14 cellular contexts compared by ENCODE assay signal in genomic region chr3:32148356-32148755, GRCh38. TPM values are rescaled to one million over a fixed set of nuclear protein-coding genes. Genes with fewer than 3 reads are reported as not detected.
DNase-seq lines count a peak whose midpoint lies in the region; TF ChIP-seq lines count a peak whose summit lies in the region.
"Had no signal": no experiment of that assay in that cellular context is flagged by ENCODE, and none has a peak within 500 bp of the region (broad histone marks: within the 10 kb centered on the region; RNA-seq: fewer than 3 reads in every experiment).

No MANE protein-coding gene starts in this region.

- H3K9me3 Mint-ChIP-seq in Caco-2 (ENCODE audit: unreplicated experiment): no peaks in the 10 kb centered on the region

- no TSS peak for BruUV-seq in Caco-2 (replicated peaks; lab: Mats Ljungman, UMichigan)

- H3K27me3 ChIP-seq in Caco-2 (replicated peaks; ENCODE audit: control insufficient read depth, insufficient read depth, low read length) (no peaks in the 10 kb centered on the region), Peyer's patch (no peaks in the 10 kb centered on the region)

- H3K27ac Mint-ChIP-seq in Caco-2 (ENCODE audit: unreplicated experiment): peak overlapping the region; percentile 73

- H3K4me3 ChIP-seq in Caco-2 (ENCODE audit: low read depth, low read length) (no peak overlapping the region), Peyer's patch (no peak overlapping the region)
- H3K4me3 ChIP-seq: PC-9 had no signal

- H3K4me1 ChIP-seq in Caco-2 (peaks cover 25% of the 10 kb centered on the region), Peyer's patch (no peaks in the 10 kb centered on the region)

- 0 out of 2 replicates have a peak, but pooled peaks cover 1% of the 10 kb centered on the region for H3K36me3 ChIP-seq in Caco-2 (ENCODE audit: control insufficient read depth, insufficient read depth, low read length)
- peaks cover 0 to 74% (median 0%) of the 10 kb centered on the region in 3 donors for H3K36me3 ChIP-seq in Peyer's patch

- CTCF ChIA-PET in Caco-2 (lab: Charles Lee): no interaction called here

- no peaks in the 10 kb centered on the region for H3K9me3 ChIP-seq in Caco-2
- no peaks in the 10 kb centered on the region for H3K9me3 ChIP-seq in Peyer's patch

- TF ChIP-seq CTCF in Caco-2 (IDR thresholded peaks at IDR 0.05; ENCODE audit: insufficient read depth in 1 of 2, low read depth in 1 of 2, low read length in 1 of 2, severe bottlenecking in 1 of 2, unreplicated experiment in 1 of 2) (no peak), VCaP (conservative IDR thresholded peaks at IDR 0.05) (0 out of 2 replicates have a peak, but pooled peaks have one; percentile 2), Peyer's patch (IDR thresholded peaks at IDR 0.05) (no peak)

- H3K4me3 Mint-ChIP-seq in Caco-2 (ENCODE audit: unreplicated experiment): no peak overlapping the region

- TF ChIP-seq POLR2A in Peyer's patch (IDR thresholded peaks at IDR 0.05): no peak

- DNase-seq in Caco-2 (peak in 1 of 2 experiments; percentile 30), glomerular visceral epithelial cell (ENCODE audit: extremely low spot score) (peak; percentile 3), putamen (ENCODE audit: low spot score) (peak; percentile 18), NCI-H1092 treated with DMSO at 0.1 percent for 48 hours (lab: John Stamatoyannopoulos, UW) (no peak), AML-193 (lab: John Stamatoyannopoulos, UW) (no peak), Peyer's patch (no peak), HK-2 (ENCODE audit: unreplicated experiment) (no peak)
- DNase-seq: KG1, NCI-H1436 treated with DMSO at 0.1 percent for 48 hours, NCI-H2029 treated with DMSO at 0.1 percent for 48 hours, NCI-H2171 treated with DMSO at 0.1 percent for 48 hours, NCI-H510A treated with DMSO at 0.1 percent for 48 hours, PC-9 had no signal

- POLR2A ChIA-PET in Caco-2 (lab: Charles Lee): no interaction called here

- H3K4me1 Mint-ChIP-seq in Caco-2 (ENCODE audit: low read depth, unreplicated experiment): peaks cover 17% of the 10 kb centered on the region

- no peaks in the 10 kb centered on the region for H3K27me3 Mint-ChIP-seq in Caco-2 (ENCODE audit: insufficient read depth, unreplicated experiment)

- no peak overlapping the region for H3K27ac ChIP-seq in VCaP
- no peak overlapping the region for H3K27ac ChIP-seq in Peyer's patch
- H3K27ac ChIP-seq: PC-9 had no signal

- peaks cover 5% of the 10 kb centered on the region for H3K36me3 Mint-ChIP-seq in Caco-2 (ENCODE audit: insufficient read depth, unreplicated experiment)

- intact Hi-C loops in Caco-2 (cut with micrococcal nuclease; ENCODE audit: unreplicated experiment): no loop called here

RNA-seq across cellular contexts. Expression of gene GPD1L, which starts 41.9 kb away (rescaled TPM):
- total RNA-seq in Caco-2 (2022) (8.8 and 9.3 TPM in 2 replicates), Peyer's patch (100 to 1,000 TPM in 1 of 4 donors, 10 to 100 TPM in 3; 54.6 to 157 (median 80.6) TPM)

Comparison
In these comparisons a context has a peak if more than half of its experiments do, and no peak if none do; other contexts are left out.
1. DNase-seq: peak in glomerular visceral epithelial cell (single experiment) and putamen (single experiment); none in NCI-H1092 treated with DMSO at 0.1 percent for 48 hours (single experiment), AML-193 (0 of 2), Peyer's patch (0 of 3) and HK-2 (single experiment).